Comparison of ENCODE assay signal across 20 cellular contexts in genomic region chr16:56470232-56470631, GRCh38.
"Had no signal": no experiment of that assay in that cellular context is flagged by ENCODE, and none has a peak within 500 bp of the region (broad histone marks: within the 10 kb centered on the region; RNA-seq: fewer than 3 reads in every experiment).

No MANE protein-coding gene starts in this region.

- H3K27ac Mint-ChIP-seq: activated CD4-positive, alpha-beta memory T cell treated with anti-CD3 and anti-CD28 coated beads, Interleukin-2, amount 10 ng/mL, durations not matched to agents 7 days and 5 days; T-cell had no signal

- H3K27ac ChIP-seq: adrenal gland, gastroesophageal sphincter, ovary, right lobe of liver, SK-N-MC, stomach, testis had no signal

- H3K9me3 Mint-ChIP-seq: activated CD4-positive, alpha-beta memory T cell treated with anti-CD3 and anti-CD28 coated beads, Interleukin-2, amount 10 ng/mL, durations not matched to agents 7 days and 5 days; naive thymus-derived CD4-positive, alpha-beta T cell; T-cell had no signal

- H3K27me3 ChIP-seq: adrenal gland, gastroesophageal sphincter, ovary, right lobe of liver, stomach, testis had no signal

- DNase-seq: activated CD4-positive, alpha-beta memory T cell treated with anti-CD3 and anti-CD28 coated beads, Interleukin-2, amount 10 ng/mL, durations not matched to agents 7 days and 5 days; activated CD8-positive, alpha-beta memory T cell treated with anti-CD3 and anti-CD28 coated beads, Interleukin-2, amount 50 U/mL, for 4 hours; activated naive CD4-positive, alpha-beta T cell treated with Interleukin-2 at 50 U/mL for 16 hours; adrenal gland; central memory CD4-positive, alpha-beta T cell; cortex of kidney; effector CD4-positive, alpha-beta T cell; mucosa of descending colon; naive thymus-derived CD4-positive, alpha-beta T cell; ovary; right lobe of liver; stomach; T-cell; T-helper 9 cell; testis had no signal

- H3K4me1 Mint-ChIP-seq: activated CD4-positive, alpha-beta memory T cell treated with anti-CD3 and anti-CD28 coated beads, Interleukin-2, amount 10 ng/mL, durations not matched to agents 7 days and 5 days; T-cell had no signal

- H3K4me3 Mint-ChIP-seq: activated CD4-positive, alpha-beta memory T cell treated with anti-CD3 and anti-CD28 coated beads, Interleukin-2, amount 10 ng/mL, durations not matched to agents 7 days and 5 days; naive thymus-derived CD4-positive, alpha-beta T cell; T-cell had no signal

- H3K4me3 ChIP-seq: adrenal gland, gastroesophageal sphincter, mucosa of descending colon, ovary, right lobe of liver, SK-N-MC, stomach, testis had no signal

- FAIRE-seq: endothelial cell of umbilical vein, islet of Langerhans had no signal

- ATAC-seq: gastroesophageal sphincter; left lobe of liver; mucosa of descending colon; naive thymus-derived CD4-positive, alpha-beta T cell; right lobe of liver; T-cell had no signal

- H3K9me3 ChIP-seq: adrenal gland, gastroesophageal sphincter, mucosa of descending colon, ovary, right lobe of liver, stomach, testis had no signal

- H3K4me1 ChIP-seq: adrenal gland, gastroesophageal sphincter, right lobe of liver, stomach, testis had no signal

- H3K36me3 ChIP-seq: ovary had no signal

- H3K27me3 Mint-ChIP-seq: activated CD4-positive, alpha-beta memory T cell treated with anti-CD3 and anti-CD28 coated beads, Interleukin-2, amount 10 ng/mL, durations not matched to agents 7 days and 5 days; naive thymus-derived CD4-positive, alpha-beta T cell; T-cell had no signal
